ENCODE assay signal across 14 cellular contexts in the genomic region with DNA sequence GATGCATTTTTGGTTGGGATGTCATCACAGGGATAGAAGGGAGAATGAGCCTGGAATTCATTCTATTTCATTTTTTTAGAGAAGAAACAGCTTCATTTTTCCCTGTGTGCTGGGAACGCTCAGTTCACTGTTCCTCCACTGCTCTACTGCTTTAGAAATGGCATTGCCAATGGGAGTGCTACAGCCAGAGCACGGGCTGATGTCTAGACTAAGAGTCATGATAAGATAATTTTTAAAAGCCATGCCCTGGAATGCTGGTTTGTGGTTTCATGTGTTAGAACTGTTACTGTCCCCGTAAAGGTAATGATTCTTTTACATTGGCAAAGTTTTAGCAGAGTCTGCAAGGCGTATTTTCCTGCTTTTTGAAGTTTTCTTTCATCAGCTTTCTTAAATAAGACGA.
DNase-seq lines count a peak whose midpoint lies in the region; ATAC-seq and TF ChIP-seq lines count a peak whose summit lies in the region.
"Had no signal": no experiment of that assay in that cellular context is flagged by ENCODE, and none has a peak within 500 bp of the region (broad histone marks: within the 10 kb centered on the region; RNA-seq: fewer than 3 reads in every experiment).

No MANE protein-coding gene starts in this region.

- H3K4me1 ChIP-seq in trophoblast cell (ENCODE audit: control insufficient read depth in 1 of 2, insufficient read depth in 2 of 2, low read length in 2 of 2) = peaks cover 0 to 17% of the 10 kb centered on the region in 2 experiments
- peaks cover 8 to 9% of the 10 kb centered on the region in 2 donors for H3K4me1 ChIP-seq in gastrocnemius medialis

- H3K4me3 ChIP-seq in SK-N-MC = peak overlapping the region; percentile 74
- H3K4me3 ChIP-seq in foreskin fibroblast (ENCODE audit: low read depth in 1 of 2, low read length in 2 of 2) = no peak overlapping the region
- no peak overlapping the region for H3K4me3 ChIP-seq in trophoblast cell (ENCODE audit: low read depth, low read length)
- H3K4me3 ChIP-seq in gastrocnemius medialis = no peak overlapping the region
- H3K4me3 ChIP-seq: lung had no signal

- no peaks in the 10 kb centered on the region for H3K79me2 ChIP-seq in trophoblast cell (ENCODE audit: control insufficient read depth, insufficient read depth, low read length, poor library complexity)

- no CpG with 5 or more reads among the region's 5 CpGs for WGBS in trophoblast cell (ENCODE audit: extremely low coverage, insufficient coverage, insufficient read length)

- H3K27ac ChIP-seq in SK-N-MC (no peak overlapping the region; the same call in 1 of the 2 replicates), trophoblast cell (ENCODE audit: low read depth, low read length) (peak overlapping the region; percentile 84), gastrocnemius medialis (no peak overlapping the region)

- H3K9ac ChIP-seq in SK-N-MC (ENCODE audit: insufficient read length) (no peak overlapping the region), trophoblast cell (ENCODE audit: low read length) (no peak overlapping the region)

- H2AK5ac ChIP-seq in trophoblast cell (ENCODE audit: low read length) = no peak overlapping the region

- peak overlapping the region; percentile 45 for H2BK5ac ChIP-seq in trophoblast cell (ENCODE audit: low read depth, low read length, poor library complexity)

- no peak overlapping the region for H3K23ac ChIP-seq in trophoblast cell (ENCODE audit: low read length)

- peak overlapping the region; percentile 84 for H2BK120ac ChIP-seq in trophoblast cell (ENCODE audit: insufficient read depth, low read length, poor library complexity)

- peak; percentile 32 for DNase-seq in ELR (ENCODE audit: low read depth)
- no peak for DNase-seq in SK-N-MC (ENCODE audit: low read depth, low spot score)
- peak; percentile 2 to 49 for DNase-seq in foreskin fibroblast
- no peak for DNase-seq in trophoblast cell
- no peak for DNase-seq in gastrocnemius medialis
- no peak for DNase-seq in iPS-NIHi11 (ENCODE audit: low spot score)
- DNase-seq: effector CD8-positive, alpha-beta T cell; NCI-H526 treated with DMSO at 0.1 percent for 48 hours; SIG-M5; stimulated activated naive CD4-positive, alpha-beta T cell treated with Interleukin-2 at 50 U/mL for 16 hours had no signal

- H3K36me3 ChIP-seq in SK-N-MC (ENCODE audit: insufficient read depth, low read length) (no peaks in the 10 kb centered on the region), trophoblast cell (ENCODE audit: control insufficient read depth in 1 of 2, insufficient read depth in 2 of 2, low read length in 2 of 2) (peaks cover 3 to 24% of the 10 kb centered on the region in 2 experiments), gastrocnemius medialis (no peaks in the 10 kb centered on the region)

- no peak for TF ChIP-seq POLR2A in gastrocnemius medialis (IDR thresholded peaks at IDR 0.05)

- no peak overlapping the region for H4K12ac ChIP-seq in trophoblast cell (ENCODE audit: low read depth, low read length)

- H3K79me1 ChIP-seq in trophoblast cell (ENCODE audit: low read length) = peaks cover 12% of the 10 kb centered on the region

- no peak overlapping the region for H3K18ac ChIP-seq in trophoblast cell (ENCODE audit: low read length)

- intact Hi-C loops in gastrocnemius medialis (cut with DNase I; ENCODE audit: low total_unique reads) = no loop called here

- H3K4me2 ChIP-seq in trophoblast cell (ENCODE audit: low read length) = peak overlapping the region; percentile 22

- in situ Hi-C loops in gastrocnemius medialis (cut with MboI; ENCODE audit: low sequenced_read_pairs in 4 of 4) = no loop called here

- H2AFZ ChIP-seq in trophoblast cell (ENCODE audit: insufficient read depth, low read length, poor library complexity) = no peak overlapping the region

- no peak for ATAC-seq in HG02763 (IDR thresholded peaks at IDR 0.05; ENCODE audit: unreplicated experiment)
- no peak for ATAC-seq in GM19463 (IDR thresholded peaks at IDR 0.05; ENCODE audit: unreplicated experiment)
- no peak for ATAC-seq in gastrocnemius medialis

- no peaks in the 10 kb centered on the region for H3K9me3 ChIP-seq in SK-N-MC (ENCODE audit: low read depth, low read length)
- no peaks in the 10 kb centered on the region for H3K9me3 ChIP-seq in trophoblast cell (ENCODE audit: insufficient read depth, low read depth, low read length)
- H3K9me3 ChIP-seq in gastrocnemius medialis = no peaks in the 10 kb centered on the region
- H3K9me3 ChIP-seq: heart right ventricle had no signal

- H3K27me3 ChIP-seq in trophoblast cell (ENCODE audit: insufficient read depth, low read length) (no peaks in the 10 kb centered on the region), gastrocnemius medialis (no peaks in the 10 kb centered on the region)
- H3K27me3 ChIP-seq: heart right ventricle had no signal

- H2BK12ac ChIP-seq in trophoblast cell (ENCODE audit: low read length) = no peak overlapping the region

- H4K8ac ChIP-seq in trophoblast cell (ENCODE audit: low read depth, low read length) = no peak overlapping the region

- H3K14ac ChIP-seq in trophoblast cell (ENCODE audit: low read length) = no peak overlapping the region

- H3K4ac ChIP-seq in trophoblast cell (ENCODE audit: low read depth, low read length) = no peak overlapping the region

- no peak overlapping the region for H4K91ac ChIP-seq in trophoblast cell (ENCODE audit: low read depth, low read length)

- no peak for TF ChIP-seq CTCF in foreskin fibroblast (IDR thresholded peaks at IDR 0.05; ENCODE audit: low read depth, low read length)
- no peak for TF ChIP-seq CTCF in gastrocnemius medialis (IDR thresholded peaks at IDR 0.05 in 4 of 5, conservative IDR thresholded peaks at IDR 0.05 in 1 of 5)

Comparison
In these comparisons a context has a peak if more than half of its experiments do, and no peak if none do; other contexts are left out.
1. DNase-seq: peak in ELR (single experiment) and foreskin fibroblast (2 of 2); none in SK-N-MC (single experiment), trophoblast cell (0 of 2), gastrocnemius medialis (0 of 2) and iPS-NIHi11 (single experiment).